18 cellular contexts compared by ENCODE assay signal in genomic region chr2:174623690-174624089, GRCh38. TPM values are rescaled to one million over a fixed set of nuclear protein-coding genes. Genes with fewer than 3 reads are reported as not detected.
DNase-seq lines count a peak whose midpoint lies in the region; ATAC-seq lines count a peak whose summit lies in the region.
"Had no signal": no experiment of that assay in that cellular context is flagged by ENCODE, and none has a peak within 500 bp of the region (broad histone marks: within the 10 kb centered on the region; RNA-seq: fewer than 3 reads in every experiment).

No MANE protein-coding gene starts in this region.

- H3K36me3 Mint-ChIP-seq in activated naive CD8-positive, alpha-beta T cell, result peaks cover 20% of the 10 kb centered on the region
- peaks cover 60% of the 10 kb centered on the region for H3K36me3 Mint-ChIP-seq in activated naive CD8-positive, alpha-beta T cell treated with anti-CD3 and anti-CD28 coated beads, Interleukin-2, amount 50 U/mL, for 24 hours (ENCODE audit: low read depth)
- H3K36me3 Mint-ChIP-seq in activated T-helper 17 cell treated with anti-CD3 and anti-CD28 coated beads, Interleukin-2, amount 50 U/mL, for 72 hours (ENCODE audit: low read depth), result peaks cover 77% of the 10 kb centered on the region
- H3K36me3 Mint-ChIP-seq in stimulated activated naive B cell treated with anti-CD40 and anti-IgM and Interleukin-4, amounts not matched to agents 10 μg/mL and 1 μg/mL and 100 μg/mL, for 72 hours, result peaks cover 51 to 61% of the 10 kb centered on the region in 2 donors

- no peaks in the 10 kb centered on the region for H3K9me3 Mint-ChIP-seq in activated naive CD8-positive, alpha-beta T cell (ENCODE audit: low read depth)
- H3K9me3 Mint-ChIP-seq in activated naive CD8-positive, alpha-beta T cell treated with anti-CD3 and anti-CD28 coated beads, Interleukin-2, amount 50 U/mL, for 24 hours, result no peaks in the 10 kb centered on the region
- no peaks in the 10 kb centered on the region for H3K9me3 Mint-ChIP-seq in activated T-helper 17 cell treated with anti-CD3 and anti-CD28 coated beads, Interleukin-2, amount 50 U/mL, for 72 hours
- H3K9me3 Mint-ChIP-seq in stimulated activated naive B cell treated with anti-CD40 and anti-IgM and Interleukin-4, amounts not matched to agents 10 μg/mL and 1 μg/mL and 100 μg/mL, for 72 hours, result peaks cover 0 to 2% of the 10 kb centered on the region in 2 donors

- no peak for ATAC-seq in activated naive CD8-positive, alpha-beta T cell treated with anti-CD3 and anti-CD28 coated beads, Interleukin-2, amount 50 U/mL, for 24 hours
- ATAC-seq in HG02938 (IDR thresholded peaks at IDR 0.05; ENCODE audit: unreplicated experiment), result peak; percentile 53
- ATAC-seq in activated T-helper 17 cell treated with anti-CD3 and anti-CD28 coated beads, Interleukin-2, amount 50 U/mL, for 72 hours (replicated peaks), result no peak
- ATAC-seq in stimulated activated naive B cell treated with anti-CD40 and anti-IgM and Interleukin-4, amounts not matched to agents 10 μg/mL and 1 μg/mL and 100 μg/mL, for 72 hours (replicated peaks), result peak; percentile 35 to 38
- ATAC-seq in HG03442 (IDR thresholded peaks at IDR 0.05; ENCODE audit: unreplicated experiment), result no peak

- H3K27ac Mint-ChIP-seq in activated naive CD8-positive, alpha-beta T cell, result peak overlapping the region; percentile 75
- no peak overlapping the region for H3K27ac Mint-ChIP-seq in activated naive CD8-positive, alpha-beta T cell treated with anti-CD3 and anti-CD28 coated beads, Interleukin-2, amount 50 U/mL, for 24 hours
- peak overlapping the region; percentile 4 for H3K27ac Mint-ChIP-seq in activated T-helper 17 cell treated with anti-CD3 and anti-CD28 coated beads, Interleukin-2, amount 50 U/mL, for 72 hours
- H3K27ac Mint-ChIP-seq in stimulated activated naive B cell treated with anti-CD40 and anti-IgM and Interleukin-4, amounts not matched to agents 10 μg/mL and 1 μg/mL and 100 μg/mL, for 72 hours, result peak overlapping the region; percentile 87

- DNase-seq in activated naive CD8-positive, alpha-beta T cell treated with anti-CD3 and anti-CD28 coated beads, Interleukin-2, amount 50 U/mL, for 24 hours, result no peak
- no peak for DNase-seq in stimulated activated naive B cell treated with anti-CD40 and anti-IgM and Interleukin-4, amounts not matched to agents 10 μg/mL and 1 μg/mL and 100 μg/mL, for 72 hours
- DNase-seq in putamen (ENCODE audit: low spot score) (no peak), NCI-H2107 (lab: John Stamatoyannopoulos, UW) (no peak)
- DNase-seq: AML-193; amniotic stem cell; dermis blood vessel endothelial cell; GDM1; GOT3; NCI-H1417 treated with DMSO at 0.1 percent for 48 hours; NCI-H524; retina; stimulated activated CD4-positive, alpha-beta T cell treated with anti-CD3 and anti-CD28 coated beads, Interleukin-2, amount 100 ng/mL, for 48 hours; stomach had no signal

- H3K27me3 Mint-ChIP-seq in activated naive CD8-positive, alpha-beta T cell, result no peaks in the 10 kb centered on the region
- no peaks in the 10 kb centered on the region for H3K27me3 Mint-ChIP-seq in activated naive CD8-positive, alpha-beta T cell treated with anti-CD3 and anti-CD28 coated beads, Interleukin-2, amount 50 U/mL, for 24 hours
- H3K27me3 Mint-ChIP-seq in activated T-helper 17 cell treated with anti-CD3 and anti-CD28 coated beads, Interleukin-2, amount 50 U/mL, for 72 hours, result no peaks in the 10 kb centered on the region
- no peaks in the 10 kb centered on the region for H3K27me3 Mint-ChIP-seq in stimulated activated naive B cell treated with anti-CD40 and anti-IgM and Interleukin-4, amounts not matched to agents 10 μg/mL and 1 μg/mL and 100 μg/mL, for 72 hours

- no peak overlapping the region for H3K4me3 Mint-ChIP-seq in activated naive CD8-positive, alpha-beta T cell
- H3K4me3 Mint-ChIP-seq in activated naive CD8-positive, alpha-beta T cell treated with anti-CD3 and anti-CD28 coated beads, Interleukin-2, amount 50 U/mL, for 24 hours, result no peak overlapping the region
- no peak overlapping the region for H3K4me3 Mint-ChIP-seq in activated T-helper 17 cell treated with anti-CD3 and anti-CD28 coated beads, Interleukin-2, amount 50 U/mL, for 72 hours
- no peak overlapping the region for H3K4me3 Mint-ChIP-seq in stimulated activated naive B cell treated with anti-CD40 and anti-IgM and Interleukin-4, amounts not matched to agents 10 μg/mL and 1 μg/mL and 100 μg/mL, for 72 hours

- peaks cover 83% of the 10 kb centered on the region for H3K4me1 Mint-ChIP-seq in activated naive CD8-positive, alpha-beta T cell (ENCODE audit: low read depth)
- H3K4me1 Mint-ChIP-seq in activated naive CD8-positive, alpha-beta T cell treated with anti-CD3 and anti-CD28 coated beads, Interleukin-2, amount 50 U/mL, for 24 hours, result peaks cover 80% of the 10 kb centered on the region
- peaks cover 42% of the 10 kb centered on the region for H3K4me1 Mint-ChIP-seq in activated T-helper 17 cell treated with anti-CD3 and anti-CD28 coated beads, Interleukin-2, amount 50 U/mL, for 72 hours
- peaks cover 52 to 73% of the 10 kb centered on the region in 2 donors for H3K4me1 Mint-ChIP-seq in stimulated activated naive B cell treated with anti-CD40 and anti-IgM and Interleukin-4, amounts not matched to agents 10 μg/mL and 1 μg/mL and 100 μg/mL, for 72 hours

RNA-seq across cellular contexts. Expression of gene WIPF1, which starts 26.1 kb away (rescaled TPM):
- 100 to 1,000 TPM; 180 to 334 TPM for total RNA-seq in activated T-helper 17 cell treated with anti-CD3 and anti-CD28 coated beads, Interleukin-2, amount 50 U/mL, for 72 hours

Comparison
In these comparisons a context has a peak if more than half of its experiments do, and no peak if none do; other contexts are left out.
1. ATAC-seq: peak in HG02938 (single experiment) and stimulated activated naive B cell treated with anti-CD40 and anti-IgM and Interleukin-4, amounts not matched to agents 10 μg/mL and 1 μg/mL and 100 μg/mL, for 72 hours (2 of 2); none in activated naive CD8-positive, alpha-beta T cell treated with anti-CD3 and anti-CD28 coated beads, Interleukin-2, amount 50 U/mL, for 24 hours (single experiment), activated T-helper 17 cell treated with anti-CD3 and anti-CD28 coated beads, Interleukin-2, amount 50 U/mL, for 72 hours (single experiment) and HG03442 (single experiment).